20 cellular contexts compared by ENCODE assay signal in the genomic region with DNA sequence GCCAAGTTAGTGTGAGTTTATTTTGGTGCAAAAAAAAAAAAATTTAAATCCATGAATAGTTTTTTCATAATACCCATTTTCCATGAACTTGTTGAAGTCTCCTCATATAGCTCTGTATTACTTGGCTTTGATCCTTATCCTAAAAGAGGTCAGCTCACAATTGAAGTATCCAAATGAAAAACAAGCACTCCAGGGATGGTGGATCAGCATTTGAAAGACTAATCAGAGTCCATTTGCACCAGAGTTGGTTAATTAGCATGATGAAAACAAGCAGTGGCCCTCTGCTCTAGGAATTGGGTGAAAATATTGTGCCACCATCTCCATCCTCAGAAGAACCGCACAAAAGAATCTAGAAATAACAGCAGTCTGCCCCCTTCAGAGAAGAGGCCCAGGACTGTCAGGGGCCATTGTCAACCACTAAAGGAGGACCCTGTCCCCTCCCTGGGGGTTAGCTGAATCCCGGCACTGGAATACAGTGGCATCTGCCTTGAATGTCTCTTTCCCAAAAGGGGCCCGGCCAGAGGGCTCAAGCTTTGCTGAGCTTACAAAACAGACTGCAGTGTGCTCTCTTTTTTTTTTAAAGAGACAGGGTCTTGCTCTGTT. TPM values are rescaled to one million over a fixed set of nuclear protein-coding genes. Genes with fewer than 3 reads are reported as not detected.
DNase-seq lines count a peak whose midpoint lies in the region; ATAC-seq, FAIRE-seq and TF ChIP-seq lines count a peak whose summit lies in the region.
"Had no signal": no experiment of that assay in that cellular context is flagged by ENCODE, and none has a peak within 500 bp of the region (broad histone marks: within the 10 kb centered on the region; RNA-seq: fewer than 3 reads in every experiment).

No MANE protein-coding gene starts in this region.

- DNase-seq in GM18507 (ENCODE audit: extremely low spot score, insufficient read length, low read depth) (no peak), iPS DF 6.9 (ENCODE audit: low read depth, low spot score) (peak; percentile 13), upper lobe of right lung (no peak), medulla oblongata (ENCODE audit: extremely low spot score) (no peak), sciatic nerve (ENCODE audit: low spot score) (no peak)
- DNase-seq in activated effector memory CD4-positive, alpha-beta T cell treated with Interleukin-2 at 50 U/mL for 16 hours = no peak
- DNase-seq: activated CD8-positive, alpha-beta memory T cell treated with anti-CD3 and anti-CD28 coated beads for 24 hours; AML-193; body of pancreas; foreskin fibroblast; left cardiac atrium; NCI-H69; nucleus accumbens; SIG-M5; stimulated activated CD4-positive, alpha-beta T cell treated with anti-CD3 and anti-CD28 coated beads, Interleukin-1b, Interleukin-23, amount 100 ng/mL, for 48 hours; T-helper 2 cell had no signal

- H3K27me3 Mint-ChIP-seq in IgD-negative memory B cell = peaks cover 7% of the 10 kb centered on the region
- H3K27me3 Mint-ChIP-seq: activated naive CD8-positive, alpha-beta T cell had no signal

- peak; percentile 35 for FAIRE-seq in GM18507 (lab: Jason Lieb, UNC)
- FAIRE-seq: D721Med, urothelium cell line had no signal

- TF ChIP-seq CTCF in upper lobe of right lung (IDR thresholded peaks at IDR 0.05) = no peak

- peak overlapping the region; percentile 63 to 93 (median 83) for H3K27ac Mint-ChIP-seq in IgD-negative memory B cell
- H3K27ac Mint-ChIP-seq: activated naive CD8-positive, alpha-beta T cell had no signal

- H3K9me3 ChIP-seq in iPS DF 6.9 (ENCODE audit: control insufficient read depth, insufficient read depth, low read length) (no peaks in the 10 kb centered on the region), upper lobe of right lung (no peaks in the 10 kb centered on the region)
- H3K9me3 ChIP-seq: body of pancreas had no signal

- no CpG with 5 or more reads among the region's 3 CpGs for WGBS in iPS DF 6.9 (ENCODE audit: insufficient coverage, insufficient read length)

- H3K27ac ChIP-seq in iPS DF 6.9 (ENCODE audit: low read length) = no peak overlapping the region
- H3K27ac ChIP-seq in upper lobe of right lung = peak overlapping the region; percentile 17
- H3K27ac ChIP-seq: body of pancreas had no signal

- H3K4me3 ChIP-seq in iPS DF 6.9 (ENCODE audit: low read length) (no peak overlapping the region), upper lobe of right lung (no peak overlapping the region)
- H3K4me3 ChIP-seq: body of pancreas had no signal

- H3K4me3 Mint-ChIP-seq in IgD-negative memory B cell = peak overlapping the region; percentile 54 to 84 (median 81)
- H3K4me3 Mint-ChIP-seq: activated naive CD8-positive, alpha-beta T cell had no signal

- H3K4me1 Mint-ChIP-seq in IgD-negative memory B cell = peaks cover 43 to 62% (median 52%) of the 10 kb centered on the region in 3 donors

- H3K9me3 Mint-ChIP-seq in IgD-negative memory B cell = no peaks in the 10 kb centered on the region

- H3K36me3 ChIP-seq in iPS DF 6.9 (ENCODE audit: control insufficient read depth, insufficient read depth, low read length) = no peaks in the 10 kb centered on the region
- no peaks in the 10 kb centered on the region for H3K36me3 ChIP-seq in upper lobe of right lung

- intact Hi-C loops in upper lobe of right lung (cut with DNase I) (no loop called here), sciatic nerve (cut with DNase I) (loop anchor here (10.0 kb wide), 1 partner anchor 118 kb away; no protein-coding TSS in a partner anchor)

- peaks cover 3% of the 10 kb centered on the region for H3K36me3 Mint-ChIP-seq in IgD-negative memory B cell
- H3K36me3 Mint-ChIP-seq: activated naive CD8-positive, alpha-beta T cell had no signal

- H3K27me3 ChIP-seq in iPS DF 6.9 (ENCODE audit: control insufficient read depth, insufficient read depth, low read length) (no peaks in the 10 kb centered on the region), upper lobe of right lung (no peaks in the 10 kb centered on the region)
- H3K27me3 ChIP-seq: body of pancreas had no signal

- H3K4me1 ChIP-seq in iPS DF 6.9 (ENCODE audit: control insufficient read depth, insufficient read depth, low read length) = peaks cover 4% of the 10 kb centered on the region; the same call in 1 of the 2 replicates
- H3K4me1 ChIP-seq in upper lobe of right lung = no peaks in the 10 kb centered on the region
- H3K4me1 ChIP-seq: body of pancreas had no signal

- no peak for ATAC-seq in upper lobe of right lung
- no peak for ATAC-seq in sciatic nerve
- ATAC-seq: body of pancreas, left cardiac atrium had no signal

RNA-seq across cellular contexts. Expression of gene SH3KBP1, which starts 24.7 kb away (rescaled TPM):
- 93.1 TPM for polyA plus RNA-seq in IgD-negative memory B cell
- total RNA-seq in upper lobe of right lung = 61.3 TPM
- 36.3 TPM for total RNA-seq in sciatic nerve
